Comparison of ENCODE assay signal across 1 cellular context in genomic region chr21:44845418-44846200, GRCh38.
TF ChIP-seq lines count a peak whose summit lies in the region.

No MANE protein-coding gene starts in this region.

TF ChIP-seq in K562, 482 proteins besides CTCF, POLR2A, EP300 and RAD21 (continued from another document):
- TF ChIP-seq ZNF592 (IDR thresholded peaks at IDR 0.05): peak; percentile 89
- no peak for TF ChIP-seq ASH1L (IDR thresholded peaks at IDR 0.05; ENCODE audit: borderline replicate concordance, low read depth, partially characterized antibody)
- TF ChIP-seq TAF7 (tag; IDR thresholded peaks at IDR 0.05): peak; percentile 62
- TF ChIP-seq ID3 (CRISPR knock-in tag; IDR thresholded peaks at IDR 0.05): no peak
- peak; percentile 96 for TF ChIP-seq ID3 (tag; IDR thresholded peaks at IDR 0.05)
- no peak for TF ChIP-seq ZNF77 (CRISPR knock-in tag; IDR thresholded peaks at IDR 0.05)
- TF ChIP-seq MEF2A (IDR thresholded peaks at IDR 0.05; ENCODE audit: control insufficient read depth, low read depth, low read length): no peak
- peak; percentile 65 to 82 for TF ChIP-seq MAZ (CRISPR knock-in tag; conservative IDR thresholded peaks at IDR 0.05 in 1 of 2, IDR thresholded peaks at IDR 0.05 in 1 of 2)
- no peak for TF ChIP-seq ZNF354B (CRISPR knock-in tag; IDR thresholded peaks at IDR 0.05)
- no peak for TF ChIP-seq NR2C2 (CRISPR knock-in tag; IDR thresholded peaks at IDR 0.05)
- TF ChIP-seq NR2C2 (tag; IDR thresholded peaks at IDR 0.05): peak; percentile 60
- 0 out of 2 replicates have a peak, but pooled peaks have one; percentile 45 for TF ChIP-seq ZKSCAN8 (CRISPR knock-in tag; IDR thresholded peaks at IDR 0.05)
- peak; percentile 40 for TF ChIP-seq PHF20 (IDR thresholded peaks at IDR 0.05; ENCODE audit: partially characterized antibody)
- TF ChIP-seq NRF1 (conservative IDR thresholded peaks at IDR 0.05 in 1 of 2, IDR thresholded peaks at IDR 0.05 in 1 of 2): peak in 1 of 2 experiments; percentile 7; a peak in 2 of 4 replicates
- peak; percentile 87; the same call in 1 of the 2 replicates for TF ChIP-seq ZNF583 (CRISPR knock-in tag; IDR thresholded peaks at IDR 0.05)
- peak; percentile 73 for TF ChIP-seq ZNF263 (CRISPR knock-in tag; IDR thresholded peaks at IDR 0.05; ENCODE audit: borderline replicate concordance)
- TF ChIP-seq RBM25 (IDR thresholded peaks at IDR 0.05; ENCODE audit: low read depth, low read length, severe bottlenecking): no peak
- peak; percentile 57 for TF ChIP-seq TBP (optimal IDR thresholded peaks at IDR 0.05; ENCODE audit: low read depth, low read length)
- TF ChIP-seq ZFX (CRISPR knock-in tag; IDR thresholded peaks at IDR 0.05): peak; percentile 73
- no peak; the same call in 1 of the 2 replicates for TF ChIP-seq GABPB1 (CRISPR knock-in tag; IDR thresholded peaks at IDR 0.05)
- TF ChIP-seq TOE1 (IDR thresholded peaks at IDR 0.05; ENCODE audit: borderline replicate concordance): 0 out of 2 replicates have a peak, but pooled peaks have one; percentile 47
- no peak for TF ChIP-seq TOE1 (CRISPR knock-in tag; IDR thresholded peaks at IDR 0.05; ENCODE audit: borderline replicate concordance, low read depth)
- TF ChIP-seq CXXC5 (CRISPR knock-in tag; IDR thresholded peaks at IDR 0.05): peak; percentile 3; the same call in 1 of the 2 replicates
- TF ChIP-seq TSHZ1 (CRISPR knock-in tag; IDR thresholded peaks at IDR 0.05): peak; percentile 69; the same call in 1 of the 2 replicates
- TF ChIP-seq SMAD4 (CRISPR knock-in tag; conservative IDR thresholded peaks at IDR 0.05): peak; percentile 68
- no peak for TF ChIP-seq RERE (CRISPR knock-in tag; IDR thresholded peaks at IDR 0.05; ENCODE audit: borderline replicate concordance)
- no peak for TF ChIP-seq ZFPM2 (CRISPR knock-in tag; IDR thresholded peaks at IDR 0.05)
- peak; percentile 58; the same call in 1 of the 2 replicates for TF ChIP-seq PHF8 (IDR thresholded peaks at IDR 0.05; ENCODE audit: borderline replicate concordance, low read length)
- no peak for TF ChIP-seq NCOA6 (IDR thresholded peaks at IDR 0.05)
- no peak for TF ChIP-seq BACH1 (tag; IDR thresholded peaks at IDR 0.05)
- no peak for TF ChIP-seq ESRRB (CRISPR knock-in tag; IDR thresholded peaks at IDR 0.05; ENCODE audit: borderline replicate concordance)
- TF ChIP-seq ZBTB11 (CRISPR knock-in tag; IDR thresholded peaks at IDR 0.05): no peak
- no peak for TF ChIP-seq ZMIZ1 (IDR thresholded peaks at IDR 0.05; ENCODE audit: low read depth in 2 of 2, low read length in 2 of 2)
- peak; percentile 35 for TF ChIP-seq VEZF1 (CRISPR knock-in tag; IDR thresholded peaks at IDR 0.05)
- no peak for TF ChIP-seq POLR3G (IDR thresholded peaks at IDR 0.05; ENCODE audit: extremely low read depth, insufficient read length, insufficient replicate concordance)
- TF ChIP-seq EP400 (IDR thresholded peaks at IDR 0.05): peak; percentile 57
- 0 out of 2 replicates have a peak, but pooled peaks have one; percentile 26 for TF ChIP-seq SP1 (CRISPR knock-in tag; IDR thresholded peaks at IDR 0.05)
- TF ChIP-seq ZC3H4 (CRISPR knock-in tag; IDR thresholded peaks at IDR 0.05; ENCODE audit: borderline replicate concordance): no peak
